ENCODE assay signal across 15 cellular contexts in genomic region chr1:203281033-203281432, GRCh38. TPM values are rescaled to one million over a fixed set of nuclear protein-coding genes. Genes with fewer than 3 reads are reported as not detected.
DNase-seq lines count a peak whose midpoint lies in the region; ATAC-seq and TF ChIP-seq lines count a peak whose summit lies in the region.
"Had no signal": no experiment of that assay in that cellular context is flagged by ENCODE, and none has a peak within 500 bp of the region (broad histone marks: within the 10 kb centered on the region; RNA-seq: fewer than 3 reads in every experiment).

No MANE protein-coding gene starts in this region.

- H3K36me3 ChIP-seq in SU-DHL-6 (ENCODE audit: low read length), result no peaks in the 10 kb centered on the region
- no peaks in the 10 kb centered on the region for H3K36me3 ChIP-seq in HAP-1 (replicated peaks)
- H3K36me3 ChIP-seq: ascending aorta, thoracic aorta had no signal

- H3K9me3 Mint-ChIP-seq in stimulated activated memory B cell treated with anti-CD40 and anti-IgM and Interleukin-4, amounts not matched to agents 10 μg/mL and 1 μg/mL and 100 μg/mL, for 72 hours, result peaks cover 4% of the 10 kb centered on the region

- H3K79me2 ChIP-seq in SU-DHL-6 (ENCODE audit: insufficient read depth, low read length), result peaks cover 6% of the 10 kb centered on the region; the same call in 1 of the 2 replicates

- H3K27me3 Mint-ChIP-seq in stimulated activated memory B cell treated with anti-CD40 and anti-IgM and Interleukin-4, amounts not matched to agents 10 μg/mL and 1 μg/mL and 100 μg/mL, for 72 hours, result no peaks in the 10 kb centered on the region
- H3K27me3 Mint-ChIP-seq: activated CD8-positive, alpha-beta memory T cell treated with anti-CD3 and anti-CD28 coated beads, Interleukin-2, amount 10 ng/mL, durations not matched to agents 7 days and 5 days had no signal

- no peak overlapping the region for H2AFZ ChIP-seq in SU-DHL-6 (ENCODE audit: low read depth, low read length, severe bottlenecking)

- DNase-seq in DMS 273 (lab: John Stamatoyannopoulos, UW; ENCODE audit: unreplicated experiment) (peak; percentile 51), DMS 273 treated with DMSO at 0.1 percent for 48 hours (lab: John Stamatoyannopoulos, UW) (no peak), fibroblast of villous mesenchyme (ENCODE audit: low read depth) (no peak), HAP-1 (ENCODE audit: low spot score in 2 of 2) (no peak)
- no peak for DNase-seq in activated CD4-positive, alpha-beta T cell treated with anti-CD3 and anti-CD28 coated beads, Interleukin-2, amount 50 U/mL, for 1 hour
- DNase-seq: activated CD8-positive, alpha-beta memory T cell treated with anti-CD3 and anti-CD28 coated beads, Interleukin-2, amount 10 ng/mL, durations not matched to agents 7 days and 5 days; NCI-H2171 had no signal

- in situ Hi-C loops in HAP-1 (cut with MboI; ENCODE audit: low sequenced_read_pairs), result no loop called here

- no peaks in the 10 kb centered on the region for H4K20me1 ChIP-seq in SU-DHL-6 (ENCODE audit: low read depth, low read length)

- H3K27ac Mint-ChIP-seq in stimulated activated memory B cell treated with anti-CD40 and anti-IgM and Interleukin-4, amounts not matched to agents 10 μg/mL and 1 μg/mL and 100 μg/mL, for 72 hours, result peak overlapping the region; percentile 47
- H3K27ac Mint-ChIP-seq: activated CD8-positive, alpha-beta memory T cell treated with anti-CD3 and anti-CD28 coated beads, Interleukin-2, amount 10 ng/mL, durations not matched to agents 7 days and 5 days had no signal

- H3K4me3 Mint-ChIP-seq in stimulated activated memory B cell treated with anti-CD40 and anti-IgM and Interleukin-4, amounts not matched to agents 10 μg/mL and 1 μg/mL and 100 μg/mL, for 72 hours, result no peak overlapping the region
- H3K4me3 Mint-ChIP-seq: activated CD8-positive, alpha-beta memory T cell treated with anti-CD3 and anti-CD28 coated beads, Interleukin-2, amount 10 ng/mL, durations not matched to agents 7 days and 5 days had no signal

- no peak overlapping the region for H3K4me2 ChIP-seq in SU-DHL-6 (ENCODE audit: low read depth, low read length, poor library complexity, severe bottlenecking)

- H3K36me3 Mint-ChIP-seq in stimulated activated memory B cell treated with anti-CD40 and anti-IgM and Interleukin-4, amounts not matched to agents 10 μg/mL and 1 μg/mL and 100 μg/mL, for 72 hours, result no peaks in the 10 kb centered on the region
- H3K36me3 Mint-ChIP-seq: activated CD8-positive, alpha-beta memory T cell treated with anti-CD3 and anti-CD28 coated beads, Interleukin-2, amount 10 ng/mL, durations not matched to agents 7 days and 5 days had no signal

- H3K4me3 ChIP-seq in SU-DHL-6 (ENCODE audit: insufficient read depth, low read length, poor library complexity, severe bottlenecking), result no peak overlapping the region
- H3K4me3 ChIP-seq in fibroblast of villous mesenchyme (ENCODE audit: low read depth, low read length), result no peak overlapping the region
- no peak overlapping the region for H3K4me3 ChIP-seq in HAP-1
- H3K4me3 ChIP-seq: ascending aorta, mucosa of descending colon, SK-N-MC, thoracic aorta had no signal

- H3K4me1 ChIP-seq in HAP-1, result no peaks in the 10 kb centered on the region

- H3K9me3 ChIP-seq in SU-DHL-6 (ENCODE audit: insufficient read depth, low read length) (no peaks in the 10 kb centered on the region), HAP-1 (no peaks in the 10 kb centered on the region)
- H3K9me3 ChIP-seq: ascending aorta, mucosa of descending colon, thoracic aorta had no signal

- no peak overlapping the region for H3K9ac ChIP-seq in SU-DHL-6 (ENCODE audit: low read length)

- H3K4me1 Mint-ChIP-seq in stimulated activated memory B cell treated with anti-CD40 and anti-IgM and Interleukin-4, amounts not matched to agents 10 μg/mL and 1 μg/mL and 100 μg/mL, for 72 hours, result peaks cover 79% of the 10 kb centered on the region

- H3K27me3 ChIP-seq in SU-DHL-6 (ENCODE audit: low read length) (no peaks in the 10 kb centered on the region), HAP-1 (ENCODE audit: low read depth) (no peaks in the 10 kb centered on the region)
- H3K27me3 ChIP-seq: ascending aorta had no signal

- no peaks in the 10 kb centered on the region for H3K9me2 ChIP-seq in SU-DHL-6 (replicated peaks; ENCODE audit: insufficient read depth, low read length)

- TF ChIP-seq CTCF in SU-DHL-6 (IDR thresholded peaks at IDR 0.05; ENCODE audit: insufficient read depth, low read length, poor library complexity, severe bottlenecking), result no peak
- TF ChIP-seq CTCF in fibroblast of villous mesenchyme (IDR thresholded peaks at IDR 0.05; ENCODE audit: insufficient read depth, low read depth, low read length), result peak; percentile 15

- peak overlapping the region; percentile 99 for H3K27ac ChIP-seq in SU-DHL-6 (ENCODE audit: low read depth, low read length)
- H3K27ac ChIP-seq: 22Rv1, SK-N-MC, thoracic aorta had no signal

- ATAC-seq in stimulated activated memory B cell treated with anti-CD40 and anti-IgM and Interleukin-4, amounts not matched to agents 10 μg/mL and 1 μg/mL and 100 μg/mL, for 72 hours, result no peak
- ATAC-seq in HG02885 (IDR thresholded peaks at IDR 0.05; ENCODE audit: poor library complexity, unreplicated experiment), result no peak
- ATAC-seq: activated CD8-positive, alpha-beta memory T cell treated with anti-CD3 and anti-CD28 coated beads, Interleukin-2, amount 10 ng/mL, durations not matched to agents 7 days and 5 days; mucosa of descending colon had no signal

- peaks cover 49% of the 10 kb centered on the region for H3F3A ChIP-seq in SU-DHL-6 (ENCODE audit: insufficient read depth)

RNA-seq across cellular contexts. Expression of gene BTG2, which starts 24.3 kb away (rescaled TPM):
- total RNA-seq in fibroblast of villous mesenchyme, result 6.4 and 13.8 TPM in 2 replicates

RNA-seq across cellular contexts. Expression of gene CHIT1, which starts 51.6 kb away (rescaled TPM):
- total RNA-seq in fibroblast of villous mesenchyme, result under 0.01 TPM in 1 of 2 replicates, not detected in the other
- total RNA-seq: ascending aorta had no signal
